Comparison of ENCODE assay signal across 31 cellular contexts in the genomic region with DNA sequence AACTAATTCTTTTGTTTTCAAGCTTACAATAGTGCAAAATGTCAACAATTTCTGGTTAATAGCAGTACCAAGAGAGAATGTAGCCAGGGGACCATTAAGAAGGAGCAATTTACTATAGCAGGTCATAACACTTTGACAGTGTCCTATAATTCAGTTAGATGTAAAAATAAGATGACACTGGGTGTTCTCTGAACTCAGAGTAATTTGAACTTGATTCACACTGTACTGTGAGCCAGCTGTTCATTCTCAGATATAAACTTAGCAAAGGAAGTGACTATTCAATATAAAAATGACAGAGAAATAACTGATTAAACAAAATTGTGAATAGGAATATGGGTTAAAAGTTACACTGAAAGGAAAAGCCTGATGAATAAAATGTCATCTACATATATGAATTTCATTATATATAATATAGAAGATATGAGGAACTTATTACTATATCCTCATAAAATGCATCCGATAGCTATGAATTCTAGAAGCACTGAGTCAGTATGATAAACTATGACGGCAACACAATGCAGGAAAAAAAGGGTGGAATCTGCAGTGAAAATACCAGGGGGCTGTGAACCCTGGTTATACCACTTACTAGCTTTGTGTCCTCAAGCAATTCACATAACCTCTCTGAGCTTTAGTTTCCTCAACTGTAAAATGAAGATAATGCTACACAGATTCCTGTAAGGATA.
DNase-seq lines count a peak whose midpoint lies in the region; ATAC-seq, FAIRE-seq and TF ChIP-seq lines count a peak whose summit lies in the region.
"Had no signal": no experiment of that assay in that cellular context is flagged by ENCODE, and none has a peak within 500 bp of the region (broad histone marks: within the 10 kb centered on the region; RNA-seq: fewer than 3 reads in every experiment).

No MANE protein-coding gene starts in this region.

- H3K27me3 ChIP-seq in PC-3 (ENCODE audit: low read length) (no peaks in the 10 kb centered on the region), esophagus muscularis mucosa (no peaks in the 10 kb centered on the region)
- H3K27me3 ChIP-seq: BLaER1 treated with 17β-estradiol and CSF1 and Interleukin-3, amounts not matched to agents 10 nM and 100 nM; cardiac muscle cell; colonic mucosa; esophagus squamous epithelium; hepatocyte; MG63 had no signal

- H3K27me3 Mint-ChIP-seq in osteocyte (ENCODE audit: unreplicated experiment), result no peaks in the 10 kb centered on the region
- H3K27me3 Mint-ChIP-seq: activated CD4-positive, alpha-beta memory T cell treated with anti-CD3 and anti-CD28 coated beads, Interleukin-2, amount 10 ng/mL, durations not matched to agents 7 days and 5 days; stimulated activated naive B cell treated with anti-CD40 and anti-IgM and Interleukin-4, amounts not matched to agents 10 μg/mL and 1 μg/mL and 100 μg/mL, for 72 hours; type B pancreatic cell had no signal

- POLR2A ChIA-PET in PC-3 (lab: Charles Lee; ENCODE audit: unreplicated experiment), result no interaction called here

- no peak for TF ChIP-seq EP300 in esophagus muscularis mucosa (IDR thresholded peaks at IDR 0.05)

- 88% methylated on average over 2 of the region's 2 CpGs for WGBS in esophagus muscularis mucosa

- no peak for TF ChIP-seq POLR2A in esophagus muscularis mucosa (IDR thresholded peaks at IDR 0.05; ENCODE audit: low read depth)

- no peaks in the 10 kb centered on the region for H4K20me1 ChIP-seq in PC-3 (ENCODE audit: low read length)
- H4K20me1 ChIP-seq: BLaER1 treated with 17β-estradiol and CSF1 and Interleukin-3, amounts not matched to agents 10 nM and 100 nM had no signal

- H3K27ac Mint-ChIP-seq in osteocyte (ENCODE audit: unreplicated experiment), result peak overlapping the region; percentile 47
- H3K27ac Mint-ChIP-seq: activated CD4-positive, alpha-beta memory T cell treated with anti-CD3 and anti-CD28 coated beads, Interleukin-2, amount 10 ng/mL, durations not matched to agents 7 days and 5 days; natural killer cell; stimulated activated naive B cell treated with anti-CD40 and anti-IgM and Interleukin-4, amounts not matched to agents 10 μg/mL and 1 μg/mL and 100 μg/mL, for 72 hours; T-helper 1 cell treated with Interleukin-12 subunit alpha and Interleukin-12 subunit beta and Interleukin-4 antibody, amounts not matched to agents 30 μg/mL and 1 μg/mL, for 36 hours; type B pancreatic cell had no signal

- TF ChIP-seq CTCF in PC-3 (conservative IDR thresholded peaks at IDR 0.05; ENCODE audit: low read depth, low read length) (no peak), osteocyte (IDR thresholded peaks at IDR 0.05) (no peak), esophagus muscularis mucosa (IDR thresholded peaks at IDR 0.05) (no peak)

- intact Hi-C loops in PC-3 (cut with micrococcal nuclease), result loop anchor here (5.0 kb wide), 1 partner anchor 89 kb away; no protein-coding TSS in a partner anchor
- intact Hi-C loops in esophagus muscularis mucosa (cut with DNase I), result no loop called here

- H3K79me2 ChIP-seq in PC-3 (ENCODE audit: low read length), result no peaks in the 10 kb centered on the region

- 0 out of 2 replicates have a peak overlapping the region, but pooled peaks have one; percentile 29 for H3K9ac ChIP-seq in PC-3 (ENCODE audit: low read length)
- H3K9ac ChIP-seq: BLaER1 treated with 17β-estradiol and CSF1 and Interleukin-3, amounts not matched to agents 10 nM and 100 nM had no signal

- H3K36me3 ChIP-seq in PC-3 (ENCODE audit: low read depth, low read length) (no peaks in the 10 kb centered on the region), esophagus muscularis mucosa (no peaks in the 10 kb centered on the region)
- H3K36me3 ChIP-seq: cardiac muscle cell, colonic mucosa, esophagus squamous epithelium, MG63 had no signal

- H2AFZ ChIP-seq in PC-3 (ENCODE audit: low read length), result no peak overlapping the region
- H2AFZ ChIP-seq: hepatocyte had no signal

- H3K4me2 ChIP-seq in PC-3 (ENCODE audit: low read length), result peak overlapping the region; percentile 34; the same call in 1 of the 2 replicates
- H3K4me2 ChIP-seq: BLaER1 treated with 17β-estradiol and CSF1 and Interleukin-3, amounts not matched to agents 10 nM and 100 nM; hepatocyte had no signal

- no peaks in the 10 kb centered on the region for H3F3A ChIP-seq in PC-3 (ENCODE audit: low read length, unreplicated experiment)

- H3K4me3 Mint-ChIP-seq in osteocyte (ENCODE audit: unreplicated experiment), result no peak overlapping the region
- H3K4me3 Mint-ChIP-seq: activated CD4-positive, alpha-beta memory T cell treated with anti-CD3 and anti-CD28 coated beads, Interleukin-2, amount 10 ng/mL, durations not matched to agents 7 days and 5 days; natural killer cell; stimulated activated naive B cell treated with anti-CD40 and anti-IgM and Interleukin-4, amounts not matched to agents 10 μg/mL and 1 μg/mL and 100 μg/mL, for 72 hours; T-helper 1 cell treated with Interleukin-12 subunit alpha and Interleukin-12 subunit beta and Interleukin-4 antibody, amounts not matched to agents 30 μg/mL and 1 μg/mL, for 36 hours; type B pancreatic cell had no signal

- FAIRE-seq in endometrium (lab: Jason Lieb, UNC), result peak; percentile 65
- FAIRE-seq: HTR-8/SVneo had no signal

- no TSS peak for BruUV-seq in PC-3 (replicated peaks; lab: Mats Ljungman, UMichigan)

- DNase-seq in HCEC 1CT (peak; percentile 48), PC-3 (peak; percentile 6), osteocyte (ENCODE audit: extremely low spot score, unreplicated experiment) (no peak), esophagus muscularis mucosa (ENCODE audit: extremely low spot score) (no peak)
- DNase-seq: activated CD4-positive, alpha-beta memory T cell treated with anti-CD3 and anti-CD28 coated beads, Interleukin-2, amount 10 ng/mL, durations not matched to agents 7 days and 5 days; activated CD4-positive, CD25-positive, alpha-beta regulatory T cell treated with anti-CD3 and anti-CD28 coated beads, Interleukin-2, amount 50 U/mL, for 72 hours; activated CD8-positive, alpha-beta memory T cell treated with anti-CD3 and anti-CD28 coated beads, Interleukin-2, amount 50 U/mL, for 4 hours; activated naive CD4-positive, alpha-beta T cell treated with anti-CD3 and anti-CD28 coated beads, Interleukin-2, amount 50 U/mL, for 16 hours; colonic mucosa; DMS53; esophagus squamous epithelium; GF-D8; KBM-7; MG63; natural killer cell; NCI-H1105; NCI-H187; NCI-H510A treated with DMSO at 0.1 percent for 48 hours; OCI-M1; stimulated activated naive B cell treated with anti-CD40 and anti-IgM and Interleukin-4, amounts not matched to agents 10 μg/mL and 1 μg/mL and 100 μg/mL, for 72 hours had no signal

- H3K4me1 ChIP-seq in PC-3 (ENCODE audit: insufficient read depth, low read length), result peaks cover 8% of the 10 kb centered on the region
- peaks cover 0 to 9% (median 0%) of the 10 kb centered on the region in 4 donors for H3K4me1 ChIP-seq in esophagus muscularis mucosa
- H3K4me1 ChIP-seq: BLaER1 treated with 17β-estradiol and CSF1 and Interleukin-3, amounts not matched to agents 10 nM and 100 nM; colonic mucosa; esophagus squamous epithelium had no signal

- ATAC-seq in PC-3 (peak; percentile 71), HG03571 (IDR thresholded peaks at IDR 0.05; ENCODE audit: unreplicated experiment) (no peak), esophagus mucosa (no peak)
- ATAC-seq: natural killer cell; stimulated activated naive B cell treated with anti-CD40 and anti-IgM and Interleukin-4, amounts not matched to agents 10 μg/mL and 1 μg/mL and 100 μg/mL, for 72 hours had no signal

- H3K9me2 ChIP-seq in PC-3 (replicated peaks; ENCODE audit: low read length), result no peaks in the 10 kb centered on the region

- CTCF ChIA-PET in PC-3 (lab: Charles Lee), result no interaction called here

- H3K36me3 Mint-ChIP-seq in osteocyte (ENCODE audit: unreplicated experiment), result peaks cover 4% of the 10 kb centered on the region
- H3K36me3 Mint-ChIP-seq: natural killer cell had no signal

- H3K27ac ChIP-seq in PC-3 (ENCODE audit: low read length), result peak overlapping the region; percentile 56
- H3K27ac ChIP-seq in esophagus muscularis mucosa (replicated peaks in 1 of 4), result no peak overlapping the region
- H3K27ac ChIP-seq: BLaER1 treated with 17β-estradiol and CSF1 and Interleukin-3, amounts not matched to agents 10 nM and 100 nM; cardiac muscle cell; colonic mucosa; esophagus squamous epithelium; hepatocyte; SK-N-MC had no signal

- peaks cover 16% of the 10 kb centered on the region for H3K4me1 Mint-ChIP-seq in osteocyte (ENCODE audit: unreplicated experiment)
- H3K4me1 Mint-ChIP-seq: activated CD4-positive, alpha-beta memory T cell treated with anti-CD3 and anti-CD28 coated beads, Interleukin-2, amount 10 ng/mL, durations not matched to agents 7 days and 5 days had no signal

- H3K9me3 ChIP-seq in PC-3 (ENCODE audit: low read length), result no peaks in the 10 kb centered on the region
- no peaks in the 10 kb centered on the region for H3K9me3 ChIP-seq in esophagus muscularis mucosa
- H3K9me3 ChIP-seq: colonic mucosa, esophagus squamous epithelium, MG63 had no signal

- no peak overlapping the region for H3K4me3 ChIP-seq in PC-3 (ENCODE audit: low read length)
- no peak overlapping the region for H3K4me3 ChIP-seq in esophagus muscularis mucosa
- H3K4me3 ChIP-seq: BLaER1 treated with 17β-estradiol and CSF1 and Interleukin-3, amounts not matched to agents 10 nM and 100 nM; cardiac muscle cell; colonic mucosa; esophagus squamous epithelium; hepatocyte; lung; MG63; SK-N-MC had no signal

- no peaks in the 10 kb centered on the region for H3K9me3 Mint-ChIP-seq in osteocyte (ENCODE audit: unreplicated experiment)
- H3K9me3 Mint-ChIP-seq: activated CD4-positive, alpha-beta memory T cell treated with anti-CD3 and anti-CD28 coated beads, Interleukin-2, amount 10 ng/mL, durations not matched to agents 7 days and 5 days; natural killer cell; T-helper 1 cell treated with Interleukin-12 subunit alpha and Interleukin-12 subunit beta and Interleukin-4 antibody, amounts not matched to agents 30 μg/mL and 1 μg/mL, for 36 hours; type B pancreatic cell had no signal

Comparison
In these comparisons a context has a peak if more than half of its experiments do, and no peak if none do; other contexts are left out.
1. DNase-seq: peak in HCEC 1CT (single experiment) and PC-3 (single experiment); none in osteocyte (single experiment) and esophagus muscularis mucosa (single experiment).